ENCODE assay signal across 1 cellular context in the genomic region with DNA sequence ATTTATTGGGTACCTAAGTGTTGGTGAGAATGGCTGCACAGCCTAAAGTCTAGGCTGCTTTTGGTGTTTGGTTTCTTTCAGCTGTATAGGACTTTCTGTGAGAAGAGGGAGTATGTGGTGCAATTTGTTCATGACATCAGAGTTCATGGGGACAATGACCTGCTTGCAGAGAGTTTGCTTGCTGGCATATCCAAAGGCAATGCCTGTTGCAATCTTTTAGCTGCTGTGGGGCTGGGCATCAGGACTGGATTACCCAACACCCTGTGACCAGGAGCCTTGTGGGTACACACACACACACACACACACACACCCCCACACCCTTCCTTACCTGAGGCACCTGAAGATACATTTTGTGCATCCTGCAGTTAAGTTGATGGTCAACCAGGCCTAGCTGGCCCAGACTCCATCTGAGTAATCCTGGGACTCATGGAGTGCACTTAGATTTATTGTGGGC.
TF ChIP-seq lines count a peak whose summit lies in the region.

No MANE protein-coding gene starts in this region.

TF ChIP-seq in liver, 16 proteins besides CTCF, POLR2A, EP300 and RAD21 (continued from another document):
- TF ChIP-seq ZBTB33 (IDR thresholded peaks at IDR 0.05) (peak; percentile 87), ATF3 (IDR thresholded peaks at IDR 0.05) (peak; percentile 92)
TF ChIP-seq in liver: peak in this region for 15.
